20 cellular contexts compared by ENCODE assay signal in genomic region chr4:138595731-138596465, GRCh38.
DNase-seq lines count a peak whose midpoint lies in the region; ATAC-seq and TF ChIP-seq lines count a peak whose summit lies in the region.
"Had no signal": no experiment of that assay in that cellular context is flagged by ENCODE, and none has a peak within 500 bp of the region (broad histone marks: within the 10 kb centered on the region; RNA-seq: fewer than 3 reads in every experiment).

No MANE protein-coding gene starts in this region.

- intact Hi-C loops in Right ventricle myocardium inferior (cut with DNase I) = no loop called here
- intact Hi-C loops in cardiac septum (cut with DNase I) = no loop called here
- intact Hi-C loops in aorta (cut with DNase I) = no loop called here

- H3K9me3 ChIP-seq in aorta (ENCODE audit: control insufficient read depth, low read length) = no peaks in the 10 kb centered on the region
- H3K9me3 ChIP-seq: transverse colon had no signal

- H3K9me3 Mint-ChIP-seq in osteocyte (ENCODE audit: unreplicated experiment) = no peaks in the 10 kb centered on the region

- TF ChIP-seq CTCF in fibroblast of villous mesenchyme (IDR thresholded peaks at IDR 0.05; ENCODE audit: insufficient read depth, low read depth, low read length) (no peak), osteocyte (IDR thresholded peaks at IDR 0.05) (no peak)

- peak overlapping the region; percentile 4 for H3K27ac Mint-ChIP-seq in osteocyte (ENCODE audit: unreplicated experiment)
- H3K27ac Mint-ChIP-seq: activated CD4-positive, alpha-beta T cell treated with anti-CD3 and anti-CD28 coated beads for 36 hours had no signal

- peaks cover 1 to 2% of the 10 kb centered on the region in 2 donors for H3K4me1 ChIP-seq in aorta (ENCODE audit: control insufficient read depth in 1 of 2, insufficient read depth in 2 of 2, low read length in 2 of 2)

- H3K4me3 ChIP-seq in fibroblast of villous mesenchyme (ENCODE audit: low read depth, low read length) = no peak overlapping the region
- H3K4me3 ChIP-seq in aorta (ENCODE audit: low read length in 2 of 2) = no peak overlapping the region
- H3K4me3 ChIP-seq: dorsolateral prefrontal cortex, transverse colon had no signal

- DNase-seq in Right ventricle myocardium inferior (ENCODE audit: missing footprints) (no peak), cardiac septum (ENCODE audit: low spot score) (no peak), fibroblast of villous mesenchyme (ENCODE audit: low read depth) (peak; percentile 27), osteocyte (ENCODE audit: extremely low spot score, unreplicated experiment) (no peak), aorta (peak in 1 of 2 donors; percentile 63), SKM-1 (lab: John Stamatoyannopoulos, UW; ENCODE audit: unreplicated experiment) (no peak), NCI-H2196 treated with DMSO at 0.1 percent for 48 hours (lab: John Stamatoyannopoulos, UW; ENCODE audit: unreplicated experiment) (no peak)
- DNase-seq: activated CD4-positive, alpha-beta T cell treated with anti-CD3 and anti-CD28 coated beads for 36 hours; activated gamma-delta T cell treated with Interleukin-2 at 50 U/mL for 16 hours; dorsolateral prefrontal cortex; kidney glomerular epithelial cell; NCI-H2171; NCI-H748 treated with DMSO at 0.1 percent for 48 hours; transverse colon had no signal

- no peaks in the 10 kb centered on the region for H3K36me3 Mint-ChIP-seq in osteocyte (ENCODE audit: unreplicated experiment)

- peak; percentile 81 for ATAC-seq in Right ventricle myocardium inferior
- peak; percentile 89 for ATAC-seq in aorta (ENCODE audit: low FRiP score)
- ATAC-seq in GM18873 (IDR thresholded peaks at IDR 0.05; ENCODE audit: low FRiP score, unreplicated experiment) = no peak
- ATAC-seq: activated CD4-positive, alpha-beta T cell treated with anti-CD3 and anti-CD28 coated beads for 36 hours; esophagus mucosa; SK-N-SH treated with all-trans-retinoic acid at 6 μM for 48 hours had no signal

- 14 to 16% methylated on average over 4 of the region's 4 CpGs for WGBS in aorta, 2 donors

- peak overlapping the region in 1 of 2 donors; percentile 36 for H3K27ac ChIP-seq in aorta (ENCODE audit: low read depth in 1 of 2, low read length in 2 of 2)
- H3K27ac ChIP-seq: 22Rv1, C4-2B, dorsolateral prefrontal cortex, transverse colon had no signal

- no peaks in the 10 kb centered on the region for H3K27me3 ChIP-seq in aorta (ENCODE audit: control insufficient read depth in 1 of 2, insufficient read depth in 2 of 2, low read length in 1 of 2)
- H3K27me3 ChIP-seq: dorsolateral prefrontal cortex, transverse colon had no signal

- no peaks in the 10 kb centered on the region for H3K27me3 Mint-ChIP-seq in osteocyte (ENCODE audit: unreplicated experiment)
- H3K27me3 Mint-ChIP-seq: brain had no signal

- H3K36me3 ChIP-seq in aorta (ENCODE audit: control insufficient read depth in 1 of 2, insufficient read depth in 2 of 2, low read length in 1 of 2) = no peaks in the 10 kb centered on the region
- H3K36me3 ChIP-seq: transverse colon had no signal

- no peak overlapping the region for H3K4me3 Mint-ChIP-seq in osteocyte (ENCODE audit: unreplicated experiment)
- H3K4me3 Mint-ChIP-seq: activated CD4-positive, alpha-beta T cell treated with anti-CD3 and anti-CD28 coated beads for 36 hours; brain had no signal

- H3K4me1 Mint-ChIP-seq in osteocyte (ENCODE audit: unreplicated experiment) = peaks cover 19% of the 10 kb centered on the region
- H3K4me1 Mint-ChIP-seq: activated CD4-positive, alpha-beta T cell treated with anti-CD3 and anti-CD28 coated beads for 36 hours had no signal
